1 cellular context compared by ENCODE assay signal in the genomic region with DNA sequence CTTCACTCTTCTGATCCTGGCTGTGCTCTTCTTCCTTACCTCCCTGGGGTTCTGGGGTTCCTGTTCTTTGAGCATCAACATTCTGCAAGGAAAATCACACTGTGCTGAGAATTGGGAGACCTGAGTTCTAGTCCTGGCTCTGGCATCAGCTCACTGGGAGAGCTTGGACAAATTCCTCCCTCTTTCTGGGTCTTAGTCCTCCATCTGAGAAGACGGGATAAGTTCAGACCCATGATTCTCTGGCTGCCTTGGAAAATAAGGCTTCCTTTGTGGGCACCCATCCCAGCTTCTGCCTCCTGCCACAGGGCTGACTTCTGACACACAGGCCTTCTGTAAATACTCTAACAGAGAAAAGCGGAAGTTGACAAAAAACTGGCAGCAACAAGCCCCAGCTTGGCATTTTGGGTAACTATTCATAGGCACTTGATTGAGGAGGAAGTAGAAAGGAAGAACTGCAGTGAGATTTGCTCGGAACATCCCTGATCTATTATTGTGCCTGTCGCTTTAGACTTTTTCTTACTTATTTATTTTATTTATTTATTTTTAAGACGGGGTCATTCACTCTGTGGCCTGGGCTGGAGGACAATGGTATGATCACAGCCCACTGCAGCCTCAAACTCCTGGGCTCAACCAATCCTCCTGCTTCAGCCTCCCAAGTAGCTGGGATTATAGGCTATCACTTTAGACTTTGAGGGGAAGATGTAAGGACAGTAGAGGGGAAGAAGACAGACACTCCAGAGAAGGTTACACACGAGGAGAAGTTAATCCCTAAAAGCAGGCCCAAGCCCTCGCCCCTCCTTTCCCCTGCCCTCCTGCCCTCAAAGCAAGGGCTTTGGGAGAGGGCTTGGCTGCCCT.
A peak's percentile ranks its signal among the peaks of the same experiment; 100 is the strongest.
TF ChIP-seq lines count a peak whose summit lies in the region.

No MANE protein-coding gene starts in this region.

TF ChIP-seq in HepG2, 621 proteins besides CTCF, POLR2A, EP300 and RAD21 (continued from another document and continues in another):
- TF ChIP-seq, protein P1, sequence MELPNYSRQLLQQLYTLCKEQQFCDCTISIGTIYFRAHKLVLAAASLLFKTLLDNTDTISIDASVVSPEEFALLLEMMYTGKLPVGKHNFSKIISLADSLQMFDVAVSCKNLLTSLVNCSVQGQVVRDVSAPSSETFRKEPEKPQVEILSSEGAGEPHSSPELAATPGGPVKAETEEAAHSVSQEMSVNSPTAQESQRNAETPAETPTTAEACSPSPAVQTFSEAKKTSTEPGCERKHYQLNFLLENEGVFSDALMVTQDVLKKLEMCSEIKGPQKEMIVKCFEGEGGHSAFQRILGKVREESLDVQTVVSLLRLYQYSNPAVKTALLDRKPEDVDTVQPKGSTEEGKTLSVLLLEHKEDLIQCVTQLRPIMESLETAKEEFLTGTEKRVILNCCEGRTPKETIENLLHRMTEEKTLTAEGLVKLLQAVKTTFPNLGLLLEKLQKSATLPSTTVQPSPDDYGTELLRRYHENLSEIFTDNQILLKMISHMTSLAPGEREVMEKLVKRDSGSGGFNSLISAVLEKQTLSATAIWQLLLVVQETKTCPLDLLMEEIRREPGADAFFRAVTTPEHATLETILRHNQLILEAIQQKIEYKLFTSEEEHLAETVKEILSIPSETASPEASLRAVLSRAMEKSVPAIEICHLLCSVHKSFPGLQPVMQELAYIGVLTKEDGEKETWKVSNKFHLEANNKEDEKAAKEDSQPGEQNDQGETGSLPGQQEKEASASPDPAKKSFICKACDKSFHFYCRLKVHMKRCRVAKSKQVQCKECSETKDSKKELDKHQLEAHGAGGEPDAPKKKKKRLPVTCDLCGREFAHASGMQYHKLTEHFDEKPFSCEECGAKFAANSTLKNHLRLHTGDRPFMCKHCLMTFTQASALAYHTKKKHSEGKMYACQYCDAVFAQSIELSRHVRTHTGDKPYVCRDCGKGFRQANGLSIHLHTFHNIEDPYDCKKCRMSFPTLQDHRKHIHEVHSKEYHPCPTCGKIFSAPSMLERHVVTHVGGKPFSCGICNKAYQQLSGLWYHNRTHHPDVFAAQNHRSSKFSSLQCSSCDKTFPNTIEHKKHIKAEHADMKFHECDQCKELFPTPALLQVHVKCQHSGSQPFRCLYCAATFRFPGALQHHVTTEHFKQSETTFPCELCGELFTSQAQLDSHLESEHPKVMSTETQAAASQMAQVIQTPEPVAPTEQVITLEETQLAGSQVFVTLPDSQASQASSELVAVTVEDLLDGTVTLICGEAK (IDR thresholded peaks at IDR 0.05): no peak
- TF ChIP-seq, protein P1 (CRISPR knock-in tag; IDR thresholded peaks at IDR 0.05): no peak; the same call in 1 of the 2 replicates
- TF ChIP-seq NR1H2 (CRISPR knock-in tag; IDR thresholded peaks at IDR 0.05; ENCODE audit: borderline replicate concordance, low read depth) (no peak), ZNF446 (CRISPR knock-in tag; IDR thresholded peaks at IDR 0.05) (no peak), ZBTB3 (CRISPR knock-in tag; IDR thresholded peaks at IDR 0.05; ENCODE audit: borderline replicate concordance, low read depth) (0 out of 2 replicates have a peak, but pooled peaks have one; percentile 20), HES4 (CRISPR knock-in tag; IDR thresholded peaks at IDR 0.05; ENCODE audit: borderline replicate concordance) (no peak), WIZ (CRISPR knock-in tag; IDR thresholded peaks at IDR 0.05) (no peak), ZNF607 (CRISPR knock-in tag; IDR thresholded peaks at IDR 0.05; ENCODE audit: borderline replicate concordance) (no peak), SIN3A (IDR thresholded peaks at IDR 0.05; ENCODE audit: borderline replicate concordance, low read depth, low read length) (peak; percentile 68), ZNF562 (CRISPR knock-in tag; IDR thresholded peaks at IDR 0.05; ENCODE audit: borderline replicate concordance) (no peak), ELF3 (CRISPR knock-in tag; IDR thresholded peaks at IDR 0.05) (peak; percentile 98), ZFX (CRISPR knock-in tag; IDR thresholded peaks at IDR 0.05; ENCODE audit: low read depth) (peak; percentile 75; the same call in 1 of the 2 replicates), KLF9 (CRISPR knock-in tag; IDR thresholded peaks at IDR 0.05; ENCODE audit: low read depth) (peak; percentile 36; the same call in 1 of the 2 replicates), CBX5 (CRISPR knock-in tag; IDR thresholded peaks at IDR 0.05; ENCODE audit: borderline replicate concordance) (no peak), DMAP1 (CRISPR knock-in tag; IDR thresholded peaks at IDR 0.05) (0 out of 2 replicates have a peak, but pooled peaks have one; percentile 45), SIN3B (IDR thresholded peaks at IDR 0.05; ENCODE audit: low read length) (0 out of 2 replicates have a peak, but pooled peaks have one; percentile 15), ZNF879 (CRISPR knock-in tag; IDR thresholded peaks at IDR 0.05) (no peak)
- TF ChIP-seq, protein P2, sequence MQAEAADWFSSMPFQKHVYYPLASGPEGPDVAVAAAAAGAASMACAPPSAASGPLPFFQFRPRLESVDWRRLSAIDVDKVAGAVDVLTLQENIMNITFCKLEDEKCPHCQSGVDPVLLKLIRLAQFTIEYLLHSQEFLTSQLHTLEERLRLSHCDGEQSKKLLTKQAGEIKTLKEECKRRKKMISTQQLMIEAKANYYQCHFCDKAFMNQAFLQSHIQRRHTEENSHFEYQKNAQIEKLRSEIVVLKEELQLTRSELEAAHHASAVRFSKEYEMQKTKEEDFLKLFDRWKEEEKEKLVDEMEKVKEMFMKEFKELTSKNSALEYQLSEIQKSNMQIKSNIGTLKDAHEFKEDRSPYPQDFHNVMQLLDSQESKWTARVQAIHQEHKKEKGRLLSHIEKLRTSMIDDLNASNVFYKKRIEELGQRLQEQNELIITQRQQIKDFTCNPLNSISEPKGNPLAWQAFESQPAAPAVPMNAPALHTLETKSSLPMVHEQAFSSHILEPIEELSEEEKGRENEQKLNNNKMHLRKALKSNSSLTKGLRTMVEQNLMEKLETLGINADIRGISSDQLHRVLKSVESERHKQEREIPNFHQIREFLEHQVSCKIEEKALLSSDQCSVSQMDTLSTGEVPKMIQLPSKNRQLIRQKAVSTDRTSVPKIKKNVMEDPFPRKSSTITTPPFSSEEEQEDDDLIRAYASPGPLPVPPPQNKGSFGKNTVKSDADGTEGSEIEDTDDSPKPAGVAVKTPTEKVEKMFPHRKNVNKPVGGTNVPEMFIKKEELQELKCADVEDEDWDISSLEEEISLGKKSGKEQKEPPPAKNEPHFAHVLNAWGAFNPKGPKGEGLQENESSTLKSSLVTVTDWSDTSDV (CRISPR knock-in tag; IDR thresholded peaks at IDR 0.05): no peak
- TF ChIP-seq, protein P3, sequence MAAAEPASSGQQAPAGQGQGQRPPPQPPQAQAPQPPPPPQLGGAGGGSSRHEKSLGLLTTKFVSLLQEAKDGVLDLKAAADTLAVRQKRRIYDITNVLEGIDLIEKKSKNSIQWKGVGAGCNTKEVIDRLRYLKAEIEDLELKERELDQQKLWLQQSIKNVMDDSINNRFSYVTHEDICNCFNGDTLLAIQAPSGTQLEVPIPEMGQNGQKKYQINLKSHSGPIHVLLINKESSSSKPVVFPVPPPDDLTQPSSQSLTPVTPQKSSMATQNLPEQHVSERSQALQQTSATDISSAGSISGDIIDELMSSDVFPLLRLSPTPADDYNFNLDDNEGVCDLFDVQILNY (CRISPR knock-in tag; conservative IDR thresholded peaks at IDR 0.05): no peak
- TF ChIP-seq, protein P4, sequence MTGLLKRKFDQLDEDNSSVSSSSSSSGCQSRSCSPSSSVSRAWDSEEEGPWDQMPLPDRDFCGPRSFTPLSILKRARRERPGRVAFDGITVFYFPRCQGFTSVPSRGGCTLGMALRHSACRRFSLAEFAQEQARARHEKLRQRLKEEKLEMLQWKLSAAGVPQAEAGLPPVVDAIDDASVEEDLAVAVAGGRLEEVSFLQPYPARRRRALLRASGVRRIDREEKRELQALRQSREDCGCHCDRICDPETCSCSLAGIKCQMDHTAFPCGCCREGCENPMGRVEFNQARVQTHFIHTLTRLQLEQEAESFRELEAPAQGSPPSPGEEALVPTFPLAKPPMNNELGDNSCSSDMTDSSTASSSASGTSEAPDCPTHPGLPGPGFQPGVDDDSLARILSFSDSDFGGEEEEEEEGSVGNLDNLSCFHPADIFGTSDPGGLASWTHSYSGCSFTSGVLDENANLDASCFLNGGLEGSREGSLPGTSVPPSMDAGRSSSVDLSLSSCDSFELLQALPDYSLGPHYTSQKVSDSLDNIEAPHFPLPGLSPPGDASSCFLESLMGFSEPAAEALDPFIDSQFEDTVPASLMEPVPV (CRISPR knock-in tag; IDR thresholded peaks at IDR 0.05): peak; percentile 73; the same call in 1 of the 2 replicates
- TF ChIP-seq, protein P5, sequence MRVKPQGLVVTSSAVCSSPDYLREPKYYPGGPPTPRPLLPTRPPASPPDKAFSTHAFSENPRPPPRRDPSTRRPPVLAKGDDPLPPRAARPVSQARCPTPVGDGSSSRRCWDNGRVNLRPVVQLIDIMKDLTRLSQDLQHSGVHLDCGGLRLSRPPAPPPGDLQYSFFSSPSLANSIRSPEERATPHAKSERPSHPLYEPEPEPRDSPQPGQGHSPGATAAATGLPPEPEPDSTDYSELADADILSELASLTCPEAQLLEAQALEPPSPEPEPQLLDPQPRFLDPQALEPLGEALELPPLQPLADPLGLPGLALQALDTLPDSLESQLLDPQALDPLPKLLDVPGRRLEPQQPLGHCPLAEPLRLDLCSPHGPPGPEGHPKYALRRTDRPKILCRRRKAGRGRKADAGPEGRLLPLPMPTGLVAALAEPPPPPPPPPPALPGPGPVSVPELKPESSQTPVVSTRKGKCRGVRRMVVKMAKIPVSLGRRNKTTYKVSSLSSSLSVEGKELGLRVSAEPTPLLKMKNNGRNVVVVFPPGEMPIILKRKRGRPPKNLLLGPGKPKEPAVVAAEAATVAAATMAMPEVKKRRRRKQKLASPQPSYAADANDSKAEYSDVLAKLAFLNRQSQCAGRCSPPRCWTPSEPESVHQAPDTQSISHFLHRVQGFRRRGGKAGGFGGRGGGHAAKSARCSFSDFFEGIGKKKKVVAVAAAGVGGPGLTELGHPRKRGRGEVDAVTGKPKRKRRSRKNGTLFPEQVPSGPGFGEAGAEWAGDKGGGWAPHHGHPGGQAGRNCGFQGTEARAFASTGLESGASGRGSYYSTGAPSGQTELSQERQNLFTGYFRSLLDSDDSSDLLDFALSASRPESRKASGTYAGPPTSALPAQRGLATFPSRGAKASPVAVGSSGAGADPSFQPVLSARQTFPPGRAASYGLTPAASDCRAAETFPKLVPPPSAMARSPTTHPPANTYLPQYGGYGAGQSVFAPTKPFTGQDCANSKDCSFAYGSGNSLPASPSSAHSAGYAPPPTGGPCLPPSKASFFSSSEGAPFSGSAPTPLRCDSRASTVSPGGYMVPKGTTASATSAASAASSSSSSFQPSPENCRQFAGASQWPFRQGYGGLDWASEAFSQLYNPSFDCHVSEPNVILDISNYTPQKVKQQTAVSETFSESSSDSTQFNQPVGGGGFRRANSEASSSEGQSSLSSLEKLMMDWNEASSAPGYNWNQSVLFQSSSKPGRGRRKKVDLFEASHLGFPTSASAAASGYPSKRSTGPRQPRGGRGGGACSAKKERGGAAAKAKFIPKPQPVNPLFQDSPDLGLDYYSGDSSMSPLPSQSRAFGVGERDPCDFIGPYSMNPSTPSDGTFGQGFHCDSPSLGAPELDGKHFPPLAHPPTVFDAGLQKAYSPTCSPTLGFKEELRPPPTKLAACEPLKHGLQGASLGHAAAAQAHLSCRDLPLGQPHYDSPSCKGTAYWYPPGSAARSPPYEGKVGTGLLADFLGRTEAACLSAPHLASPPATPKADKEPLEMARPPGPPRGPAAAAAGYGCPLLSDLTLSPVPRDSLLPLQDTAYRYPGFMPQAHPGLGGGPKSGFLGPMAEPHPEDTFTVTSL (CRISPR knock-in tag; IDR thresholded peaks at IDR 0.05; ENCODE audit: borderline replicate concordance): no peak; the same call in 1 of the 2 replicates
- TF ChIP-seq, protein P6, sequence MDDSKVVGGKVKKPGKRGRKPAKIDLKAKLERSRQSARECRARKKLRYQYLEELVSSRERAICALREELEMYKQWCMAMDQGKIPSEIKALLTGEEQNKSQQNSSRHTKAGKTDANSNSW (CRISPR knock-in tag; IDR thresholded peaks at IDR 0.05; ENCODE audit: borderline replicate concordance): no peak
- TF ChIP-seq, protein P7, sequence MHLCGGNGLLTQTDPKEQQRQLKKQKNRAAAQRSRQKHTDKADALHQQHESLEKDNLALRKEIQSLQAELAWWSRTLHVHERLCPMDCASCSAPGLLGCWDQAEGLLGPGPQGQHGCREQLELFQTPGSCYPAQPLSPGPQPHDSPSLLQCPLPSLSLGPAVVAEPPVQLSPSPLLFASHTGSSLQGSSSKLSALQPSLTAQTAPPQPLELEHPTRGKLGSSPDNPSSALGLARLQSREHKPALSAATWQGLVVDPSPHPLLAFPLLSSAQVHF (CRISPR knock-in tag; IDR thresholded peaks at IDR 0.05): no peak
- TF ChIP-seq, protein P8, sequence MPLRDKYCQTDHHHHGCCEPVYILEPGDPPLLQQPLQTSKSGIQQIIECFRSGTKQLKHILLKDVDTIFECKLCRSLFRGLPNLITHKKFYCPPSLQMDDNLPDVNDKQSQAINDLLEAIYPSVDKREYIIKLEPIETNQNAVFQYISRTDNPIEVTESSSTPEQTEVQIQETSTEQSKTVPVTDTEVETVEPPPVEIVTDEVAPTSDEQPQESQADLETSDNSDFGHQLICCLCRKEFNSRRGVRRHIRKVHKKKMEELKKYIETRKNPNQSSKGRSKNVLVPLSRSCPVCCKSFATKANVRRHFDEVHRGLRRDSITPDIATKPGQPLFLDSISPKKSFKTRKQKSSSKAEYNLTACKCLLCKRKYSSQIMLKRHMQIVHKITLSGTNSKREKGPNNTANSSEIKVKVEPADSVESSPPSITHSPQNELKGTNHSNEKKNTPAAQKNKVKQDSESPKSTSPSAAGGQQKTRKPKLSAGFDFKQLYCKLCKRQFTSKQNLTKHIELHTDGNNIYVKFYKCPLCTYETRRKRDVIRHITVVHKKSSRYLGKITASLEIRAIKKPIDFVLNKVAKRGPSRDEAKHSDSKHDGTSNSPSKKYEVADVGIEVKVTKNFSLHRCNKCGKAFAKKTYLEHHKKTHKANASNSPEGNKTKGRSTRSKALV (CRISPR knock-in tag; IDR thresholded peaks at IDR 0.05): no peak
